In the genomic region with DNA sequence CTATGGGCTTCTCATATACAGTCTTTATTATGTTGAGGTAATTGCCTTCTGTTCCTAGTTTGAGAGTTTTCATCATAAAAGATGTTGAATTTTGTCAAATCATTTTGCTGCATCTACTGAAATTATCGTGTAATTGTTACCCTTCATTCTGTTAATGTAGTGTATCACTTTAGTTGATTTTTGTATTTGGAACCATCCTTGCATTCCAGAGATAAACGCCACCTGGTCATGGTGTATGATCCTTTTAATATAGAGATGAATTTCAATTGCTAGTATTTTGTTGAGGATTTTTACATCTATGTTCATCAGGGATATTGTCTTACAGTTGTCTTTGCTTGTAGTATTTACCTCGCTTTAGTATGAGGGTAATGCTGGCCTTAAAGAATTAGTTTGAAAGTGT, we compare ENCODE assay signal across 30 cellular contexts. TPM values are rescaled to one million over a fixed set of nuclear protein-coding genes. Genes with fewer than 3 reads are reported as not detected.
"Had no signal": no experiment of that assay in that cellular context is flagged by ENCODE, and none has a peak within 500 bp of the region (broad histone marks: within the 10 kb centered on the region; RNA-seq: fewer than 3 reads in every experiment).

No MANE protein-coding gene starts in this region.

- FAIRE-seq: urothelium cell line had no signal

- H3K27ac ChIP-seq: stomach, suprapubic skin, testis, thoracic aorta, thyroid gland, tibial artery, tibial nerve, transverse colon, upper lobe of left lung, upper lobe of right lung, uterus, vagina had no signal

- H3K4me3 ChIP-seq: stomach, suprapubic skin, testis, thoracic aorta, thyroid gland, tibial artery, tibial nerve, transverse colon, upper lobe of left lung, upper lobe of right lung, uterus, vagina had no signal

- DNase-seq: stimulated activated CD4-positive, alpha-beta T cell treated with anti-CD3 and anti-CD28 coated beads, Interleukin-2, amount 100 ng/mL, for 48 hours; stimulated activated CD4-positive, alpha-beta T cell treated with anti-CD3 and anti-CD28 coated beads, Interleukin-4, amount 100 ng/mL, for 1 hour; stimulated activated CD4-positive, alpha-beta T cell treated with anti-CD3 and anti-CD28 coated beads, Interleukin-4, amount 100 ng/mL, for 24 hours; stimulated activated CD4-positive, alpha-beta T cell treated with anti-CD3 and anti-CD28 coated beads, Interleukin-4, amount 100 ng/mL, for 4 hours; stimulated activated CD8-positive, alpha-beta memory T cell treated with anti-CD3 and anti-CD28 coated beads, Interleukin-4, amount 100 ng/mL, for 48 hours; stimulated activated naive B cell treated with anti-CD40 and anti-IgM and Interleukin-4, amounts not matched to agents 10 μg/mL and 1 μg/mL and 100 μg/mL, for 72 hours; stimulated activated naive CD4-positive, alpha-beta T cell; stimulated activated naive CD4-positive, alpha-beta T cell treated with Interleukin-2 at 50 U/mL for 16 hours; stimulated activated naive CD8-positive, alpha-beta T cell treated with anti-CD3 and anti-CD28 coated beads, Interleukin-15, amount 100 ng/mL, for 72 hours; stimulated activated naive CD8-positive, alpha-beta T cell treated with anti-CD3 and anti-CD28 coated beads, Interleukin-15, Interleukin-2, amounts not matched to agents 100 U/mL and 50 U/mL, for 24 hours; stomach; substantia nigra; testis; thyroid gland; tibial artery; transverse colon; trophoblast cell; upper lobe of left lung; upper lobe of right lung; uterus had no signal

- ATAC-seq: stimulated activated effector memory CD8-positive, alpha-beta T cell treated with anti-CD3 and anti-CD28 coated beads, Interleukin-12 subunit alpha, Interleukin-12 subunit beta, amount 100 ng/mL, for 72 hours; stimulated activated memory B cell treated with anti-CD40 and anti-IgM and Interleukin-4, amounts not matched to agents 10 μg/mL and 1 μg/mL and 100 μg/mL, for 72 hours; stimulated activated naive B cell treated with anti-CD40 and anti-IgM and Interleukin-4, amounts not matched to agents 10 μg/mL and 1 μg/mL and 100 μg/mL, for 72 hours; stimulated activated naive CD8-positive, alpha-beta T cell treated with anti-CD3 and anti-CD28 coated beads, Interleukin-15, amount 100 ng/mL, for 72 hours; stimulated activated naive CD8-positive, alpha-beta T cell treated with anti-CD3 and anti-CD28 coated beads, Interleukin-15, Interleukin-2, amounts not matched to agents 100 U/mL and 50 U/mL, for 24 hours; upper lobe of right lung had no signal

- H3K4me1 ChIP-seq: stomach, suprapubic skin, testis, thyroid gland, tibial artery, tibial nerve, transverse colon, upper lobe of left lung, upper lobe of right lung, uterus, vagina had no signal

- H3K36me3 ChIP-seq: stomach, suprapubic skin, thoracic aorta, thyroid gland, tibial artery, tibial nerve, transverse colon, upper lobe of left lung, upper lobe of right lung, uterus, vagina had no signal

- H3K9me3 ChIP-seq: testis, thyroid gland, uterus, vagina had no signal

- H3K27me3 ChIP-seq: stomach, suprapubic skin, testis, thyroid gland, tibial artery, tibial nerve, transverse colon, upper lobe of left lung, upper lobe of right lung, uterus, vagina had no signal

RNA-seq across cellular contexts. Expression of gene MEIKIN, which starts 19.3 kb away (rescaled TPM):
- total RNA-seq: suprapubic skin, temporal lobe, thoracic aorta, thyroid gland, tibial nerve, transverse colon, upper lobe of right lung, ureter, urinary bladder, uterus, vagina had no signal
- polyA plus RNA-seq: stomach, urinary bladder had no signal
